In genomic region chr15:27797765-27798164, GRCh38 we compare ENCODE assay signal across 1 cellular context.
TF ChIP-seq lines count a peak whose summit lies in the region.

No MANE protein-coding gene starts in this region.

TF ChIP-seq in GM23338, 12 proteins besides CTCF, POLR2A, EP300 and RAD21 (continued from another document):
- TF ChIP-seq ZNF462 (CRISPR knock-in tag; IDR thresholded peaks at IDR 0.05), result no peak
- no peak for TF ChIP-seq JUNB (IDR thresholded peaks at IDR 0.05; ENCODE audit: unreplicated experiment)
- TF ChIP-seq, protein P1, sequence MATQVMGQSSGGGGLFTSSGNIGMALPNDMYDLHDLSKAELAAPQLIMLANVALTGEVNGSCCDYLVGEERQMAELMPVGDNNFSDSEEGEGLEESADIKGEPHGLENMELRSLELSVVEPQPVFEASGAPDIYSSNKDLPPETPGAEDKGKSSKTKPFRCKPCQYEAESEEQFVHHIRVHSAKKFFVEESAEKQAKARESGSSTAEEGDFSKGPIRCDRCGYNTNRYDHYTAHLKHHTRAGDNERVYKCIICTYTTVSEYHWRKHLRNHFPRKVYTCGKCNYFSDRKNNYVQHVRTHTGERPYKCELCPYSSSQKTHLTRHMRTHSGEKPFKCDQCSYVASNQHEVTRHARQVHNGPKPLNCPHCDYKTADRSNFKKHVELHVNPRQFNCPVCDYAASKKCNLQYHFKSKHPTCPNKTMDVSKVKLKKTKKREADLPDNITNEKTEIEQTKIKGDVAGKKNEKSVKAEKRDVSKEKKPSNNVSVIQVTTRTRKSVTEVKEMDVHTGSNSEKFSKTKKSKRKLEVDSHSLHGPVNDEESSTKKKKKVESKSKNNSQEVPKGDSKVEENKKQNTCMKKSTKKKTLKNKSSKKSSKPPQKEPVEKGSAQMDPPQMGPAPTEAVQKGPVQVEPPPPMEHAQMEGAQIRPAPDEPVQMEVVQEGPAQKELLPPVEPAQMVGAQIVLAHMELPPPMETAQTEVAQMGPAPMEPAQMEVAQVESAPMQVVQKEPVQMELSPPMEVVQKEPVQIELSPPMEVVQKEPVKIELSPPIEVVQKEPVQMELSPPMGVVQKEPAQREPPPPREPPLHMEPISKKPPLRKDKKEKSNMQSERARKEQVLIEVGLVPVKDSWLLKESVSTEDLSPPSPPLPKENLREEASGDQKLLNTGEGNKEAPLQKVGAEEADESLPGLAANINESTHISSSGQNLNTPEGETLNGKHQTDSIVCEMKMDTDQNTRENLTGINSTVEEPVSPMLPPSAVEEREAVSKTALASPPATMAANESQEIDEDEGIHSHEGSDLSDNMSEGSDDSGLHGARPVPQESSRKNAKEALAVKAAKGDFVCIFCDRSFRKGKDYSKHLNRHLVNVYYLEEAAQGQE (IDR thresholded peaks at IDR 0.05; ENCODE audit: unreplicated experiment), result no peak
